ENCODE assay signal across 2 cellular contexts in the genomic region with DNA sequence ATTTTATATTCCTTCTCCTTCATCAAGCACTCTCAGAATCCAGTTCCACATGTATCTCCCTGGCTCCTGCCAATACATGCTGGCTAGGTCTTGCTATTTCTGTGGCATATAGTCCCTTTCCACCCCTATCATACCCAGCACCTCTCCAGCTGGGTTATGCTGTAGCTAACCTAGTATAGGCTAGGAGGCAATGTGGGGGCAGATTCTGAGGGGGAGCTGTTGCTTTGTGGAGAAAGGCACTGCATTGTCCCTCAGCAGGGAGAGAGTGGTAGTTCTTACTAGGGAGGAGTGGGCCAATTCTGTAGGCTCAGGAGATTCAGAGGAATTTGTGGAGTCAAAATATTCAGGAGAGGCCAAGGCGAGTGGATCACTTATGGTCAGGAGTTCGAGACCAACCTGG.
TF ChIP-seq lines count a peak whose summit lies in the region.

No MANE protein-coding gene starts in this region.

TF ChIP-seq in GM23338, 12 proteins besides CTCF, POLR2A, EP300 and RAD21:
- no peak for TF ChIP-seq ZNF462 (CRISPR knock-in tag; IDR thresholded peaks at IDR 0.05)
- TF ChIP-seq JUNB (IDR thresholded peaks at IDR 0.05; ENCODE audit: unreplicated experiment): no peak
TF ChIP-seq in GM23338: peak in this region for 0.

TF ChIP-seq in H1, 55 proteins besides CTCF, POLR2A, EP300 and RAD21:
- no peak for TF ChIP-seq RNF2 (IDR thresholded peaks at IDR 0.05; ENCODE audit: borderline replicate concordance, low read depth, low read length, missing control alignments, poor library complexity, severe bottlenecking)
- no peak for TF ChIP-seq SP2 (IDR thresholded peaks at IDR 0.05; ENCODE audit: low read length)
- TF ChIP-seq CBX8 (IDR thresholded peaks at IDR 0.05; ENCODE audit: borderline replicate concordance, low read depth, low read length): no peak
- TF ChIP-seq TCF12 (IDR thresholded peaks at IDR 0.05; ENCODE audit: low read depth, low read length): no peak
- no peak for TF ChIP-seq BACH1 (IDR thresholded peaks at IDR 0.05; ENCODE audit: low read length)
- TF ChIP-seq MAFK (IDR thresholded peaks at IDR 0.05; ENCODE audit: low read depth, low read length): no peak
- no peak for TF ChIP-seq CBX5 (IDR thresholded peaks at IDR 0.05; ENCODE audit: low read depth, low read length)
- no peak for TF ChIP-seq JUND (IDR thresholded peaks at IDR 0.05; ENCODE audit: low read length)
- TF ChIP-seq, protein P1, sequence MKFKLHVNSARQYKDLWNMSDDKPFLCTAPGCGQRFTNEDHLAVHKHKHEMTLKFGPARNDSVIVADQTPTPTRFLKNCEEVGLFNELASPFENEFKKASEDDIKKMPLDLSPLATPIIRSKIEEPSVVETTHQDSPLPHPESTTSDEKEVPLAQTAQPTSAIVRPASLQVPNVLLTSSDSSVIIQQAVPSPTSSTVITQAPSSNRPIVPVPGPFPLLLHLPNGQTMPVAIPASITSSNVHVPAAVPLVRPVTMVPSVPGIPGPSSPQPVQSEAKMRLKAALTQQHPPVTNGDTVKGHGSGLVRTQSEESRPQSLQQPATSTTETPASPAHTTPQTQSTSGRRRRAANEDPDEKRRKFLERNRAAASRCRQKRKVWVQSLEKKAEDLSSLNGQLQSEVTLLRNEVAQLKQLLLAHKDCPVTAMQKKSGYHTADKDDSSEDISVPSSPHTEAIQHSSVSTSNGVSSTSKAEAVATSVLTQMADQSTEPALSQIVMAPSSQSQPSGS (IDR thresholded peaks at IDR 0.05; ENCODE audit: low read length): no peak
- no peak for TF ChIP-seq SIRT6 (IDR thresholded peaks at IDR 0.05; ENCODE audit: low read length)
- TF ChIP-seq EGR1 (IDR thresholded peaks at IDR 0.05; ENCODE audit: borderline replicate concordance, low read depth, low read length): no peak
- no peak for TF ChIP-seq NANOG (IDR thresholded peaks at IDR 0.05; ENCODE audit: insufficient read depth, low read depth, low read length, poor library complexity, severe bottlenecking)
- no peak for TF ChIP-seq SIX5 (IDR thresholded peaks at IDR 0.05; ENCODE audit: low read depth, low read length)
- no peak for TF ChIP-seq BRCA1 (IDR thresholded peaks at IDR 0.05; ENCODE audit: low read depth, low read length)
- TF ChIP-seq CTBP2 (IDR thresholded peaks at IDR 0.05; ENCODE audit: borderline replicate concordance, insufficient read depth, insufficient read length, low read length): no peak
- TF ChIP-seq MAX (IDR thresholded peaks at IDR 0.05): no peak
- TF ChIP-seq BCL11A (IDR thresholded peaks at IDR 0.05; ENCODE audit: low read depth in 2 of 2, low read length in 2 of 2): no peak
- TF ChIP-seq POLR2AphosphoS5 (IDR thresholded peaks at IDR 0.05; ENCODE audit: low read depth, low read length): no peak
